Comparison of ENCODE assay signal across 8 cellular contexts in genomic region chr11:63945482-63946163, GRCh38. TPM values are rescaled to one million over a fixed set of nuclear protein-coding genes. Genes with fewer than 3 reads are reported as not detected.
A peak's percentile ranks its signal among the peaks of the same experiment; 100 is the strongest.
DNase-seq lines count a peak whose midpoint lies in the region; ATAC-seq and TF ChIP-seq lines count a peak whose summit lies in the region.

No MANE protein-coding gene starts in this region.

- peaks cover 8 to 56% (median 32%) of the 10 kb centered on the region in 6 donors for H3K4me1 ChIP-seq in spleen

- 50 to 62% (median 61%) methylated on average over 14 of the region's 14 CpGs for WGBS in spleen, 5 donors

- H3K4me3 ChIP-seq in kidney epithelial cell (ENCODE audit: low read depth, low read length) (no peak overlapping the region), spleen (no peak overlapping the region)

- H3K9me3 ChIP-seq in spleen = no peaks in the 10 kb centered on the region

- peaks cover 2% of the 10 kb centered on the region for H3K36me3 ChIP-seq in kidney epithelial cell (ENCODE audit: control insufficient read depth, insufficient read depth, low read length)
- H3K36me3 ChIP-seq in spleen = peaks cover 0 to 57% (median 23%) of the 10 kb centered on the region in 6 donors

- ATAC-seq in Right ventricle myocardium inferior (peak; percentile 84), HG02938 (IDR thresholded peaks at IDR 0.05; ENCODE audit: unreplicated experiment) (no peak)

- TF ChIP-seq POLR2A in spleen (IDR thresholded peaks at IDR 0.05) = no peak

- TF ChIP-seq CTCF in kidney epithelial cell (IDR thresholded peaks at IDR 0.05; ENCODE audit: insufficient read depth, low read length, poor library complexity, severe bottlenecking) = peak; percentile 68
- peak; percentile 52 to 87 (median 77) for TF ChIP-seq CTCF in spleen (IDR thresholded peaks at IDR 0.05 in 8 of 11, conservative IDR thresholded peaks at IDR 0.05 in 3 of 11)

- H3K27me3 ChIP-seq in kidney epithelial cell (ENCODE audit: control insufficient read depth, insufficient read depth, low read length) (no peaks in the 10 kb centered on the region), spleen (replicated peaks in 1 of 7) (no peaks in the 10 kb centered on the region)

- intact Hi-C loops in Right ventricle myocardium inferior (cut with DNase I) = loop anchor here (1.0 to 5.0 kb wide), 2 partner anchors 108 to 178 kb away; partner anchors contain the start of gene ZFTA
- intact Hi-C loops in cardiac septum (cut with DNase I) = loop anchor here (1.0 kb wide), 1 partner anchor 108 kb away; no protein-coding TSS in a partner anchor
- intact Hi-C loops in spleen (cut with DNase I; ENCODE audit: low total_unique reads) = no loop called here

- peak overlapping the region in 3 of 8 donors; percentile 26 to 42 (median 33) for H3K27ac ChIP-seq in spleen

- peak; percentile 71 for DNase-seq in Right ventricle myocardium inferior (ENCODE audit: missing footprints)
- no peak for DNase-seq in cardiac septum (ENCODE audit: low spot score)
- DNase-seq in NCI-H2029 (lab: John Stamatoyannopoulos, UW) = peak; percentile 62
- DNase-seq in UCSD-AML1 (lab: John Stamatoyannopoulos, UW; ENCODE audit: unreplicated experiment) = peak; percentile 37
- DNase-seq in central memory CD4-positive, alpha-beta T cell = peak; percentile 37
- peak; percentile 28 for DNase-seq in kidney epithelial cell (ENCODE audit: low read depth)
- no peak for DNase-seq in spleen

RNA-seq across cellular contexts. Expression of gene NAA40, which starts 6.8 kb away (rescaled TPM):
- total RNA-seq in Right ventricle myocardium inferior (18.7 TPM), cardiac septum (19.2 TPM), kidney epithelial cell (13.8 and 15.6 TPM in 2 replicates), spleen (10 to 100 TPM; 27.2 to 45.4 (median 35.9) TPM)
- polyA plus RNA-seq in spleen = 10 to 100 TPM; 12.1 to 21.4 (median 19.8) TPM

RNA-seq across cellular contexts. Expression of gene RCOR2, which starts 28.7 kb away (rescaled TPM):
- total RNA-seq in Right ventricle myocardium inferior (11.1 TPM), cardiac septum (4.8 TPM), kidney epithelial cell (7.8 and 11.5 TPM in 2 replicates), spleen (under 1 TPM in 5 of 7 donors, not detected in 2; 0.17 to 0.52 (median 0.26) TPM)
- polyA plus RNA-seq in spleen = under 1 TPM; 0.07 to 0.18 (median 0.10) TPM

RNA-seq across cellular contexts. Expression of gene COX8A, which starts 28.8 kb away (rescaled TPM):
- 1,159 TPM for total RNA-seq in Right ventricle myocardium inferior
- total RNA-seq in cardiac septum = 877 TPM
- total RNA-seq in kidney epithelial cell = 282 and 377 TPM in 2 replicates
- 100 to 1,000 TPM; 181 to 531 (median 217) TPM for total RNA-seq in spleen
- polyA plus RNA-seq in spleen = 100 to 1,000 TPM; 340 to 698 (median 481) TPM

RNA-seq across cellular contexts. Expression of gene OTUB1, which starts 40.6 kb away (rescaled TPM):
- total RNA-seq in Right ventricle myocardium inferior (55.6 TPM), cardiac septum (48.1 TPM), kidney epithelial cell (100.0 and 119 TPM in 2 replicates), spleen (10 to 100 TPM; 56.1 to 65.8 (median 58.8) TPM)
- polyA plus RNA-seq in spleen = 10 to 100 TPM; 65.5 to 89.7 (median 83.5) TPM

Comparison
In these comparisons a context has a peak if more than half of its experiments do, and no peak if none do; other contexts are left out.
1. DNase-seq: peak in Right ventricle myocardium inferior (single experiment), NCI-H2029 (single experiment), UCSD-AML1 (single experiment), central memory CD4-positive, alpha-beta T cell (single experiment) and kidney epithelial cell (single experiment); none in cardiac septum (single experiment) and spleen (single experiment).